Comparison of ENCODE assay signal across 8 cellular contexts in genomic region chr6:151390276-151391020, GRCh38. TPM values are rescaled to one million over a fixed set of nuclear protein-coding genes. Genes with fewer than 3 reads are reported as not detected.
DNase-seq lines count a peak whose midpoint lies in the region; ATAC-seq and TF ChIP-seq lines count a peak whose summit lies in the region.

No MANE protein-coding gene starts in this region.

- H3K27ac Mint-ChIP-seq in T-cell (peak overlapping the region; percentile 59 to 68), progenitor cell of endocrine pancreas (peak overlapping the region; percentile 45)

- H3K9me3 ChIP-seq in left ventricle myocardium inferior (replicated peaks): no peaks in the 10 kb centered on the region

- peaks cover 71% of the 10 kb centered on the region for H3K4me1 ChIP-seq in left ventricle myocardium inferior

- no peaks in the 10 kb centered on the region for H3K36me3 ChIP-seq in left ventricle myocardium inferior

- H3K4me1 Mint-ChIP-seq in T-cell (peaks cover 54 to 68% (median 63%) of the 10 kb centered on the region in 3 donors), progenitor cell of endocrine pancreas (ENCODE audit: low read depth) (peaks cover 32% of the 10 kb centered on the region)

- no peaks in the 10 kb centered on the region for H3K27me3 ChIP-seq in left ventricle myocardium inferior (ENCODE audit: low read depth)

- CTCF ChIA-PET in T-cell (lab: Charles Lee): interaction anchor here (0.5 to 1.2 kb wide), 7 partner anchors 10 to 1854 kb away, joined by 3 to 12 read pairs (median 3); no protein-coding TSS in a partner anchor

- POLR2A ChIA-PET in T-cell (lab: Charles Lee): interaction anchor here (0.7 to 1.9 kb wide), 5 partner anchors 11 to 920 kb away, joined by 3 to 28 read pairs (median 4); partner anchors contain the start of gene RMND1 (in 1 of the 2)

- H3K4me3 Mint-ChIP-seq in T-cell (peak overlapping the region; percentile 69 to 92 (median 73)), progenitor cell of endocrine pancreas (ENCODE audit: low read depth) (peak overlapping the region; percentile 68)

- H3K27me3 Mint-ChIP-seq in T-cell: no peaks in the 10 kb centered on the region
- no peaks in the 10 kb centered on the region for H3K27me3 Mint-ChIP-seq in progenitor cell of endocrine pancreas

- peaks cover 6% of the 10 kb centered on the region for H3K36me3 Mint-ChIP-seq in T-cell
- no peaks in the 10 kb centered on the region for H3K36me3 Mint-ChIP-seq in progenitor cell of endocrine pancreas (ENCODE audit: insufficient read depth)

- DNase-seq in GM13976 (ENCODE audit: low spot score) (peak; percentile 97), NCI-H146 (lab: John Stamatoyannopoulos, UW) (peak; percentile 100), T-cell (peak; percentile 96 to 100 (median 98)), amniotic stem cell (lab: John Stamatoyannopoulos, UW) (peak; percentile 95), left ventricle myocardium inferior (peak; percentile 98), progenitor cell of endocrine pancreas (ENCODE audit: low spot score, unreplicated experiment) (peak; percentile 96), ureter (ENCODE audit: low spot score) (peak; percentile 98)

- H3K4me3 ChIP-seq in left ventricle myocardium inferior: peak overlapping the region; percentile 96

- peak overlapping the region; percentile 100 for H3K27ac ChIP-seq in left ventricle myocardium inferior (replicated peaks)

- intact Hi-C loops in left ventricle myocardium inferior (cut with micrococcal nuclease): no loop called here

- ATAC-seq in HG02870 (IDR thresholded peaks at IDR 0.05; ENCODE audit: unreplicated experiment) (peak; percentile 71), T-cell (replicated peaks in 1 of 4) (peak; percentile 79 to 83 (median 80))

- TF ChIP-seq CTCF in GM13976 (IDR thresholded peaks at IDR 0.05; ENCODE audit: borderline replicate concordance, control extremely low read depth, extremely low read depth, insufficient read depth, missing control alignments) (no peak), left ventricle myocardium inferior (IDR thresholded peaks at IDR 0.05; ENCODE audit: borderline replicate concordance) (peak; percentile 10), progenitor cell of endocrine pancreas (IDR thresholded peaks at IDR 0.05; ENCODE audit: unreplicated experiment) (no peak)

- no peaks in the 10 kb centered on the region for H3K9me3 Mint-ChIP-seq in T-cell
- no peaks in the 10 kb centered on the region for H3K9me3 Mint-ChIP-seq in progenitor cell of endocrine pancreas (ENCODE audit: low read depth)

- in situ Hi-C loops in GM13976 (cut with MboI; ENCODE audit: low sequenced_read_pairs, unreplicated experiment): no loop called here

RNA-seq across cellular contexts. Expression of gene ZBTB2, which starts 0.9 kb away (rescaled TPM):
- total RNA-seq in T-cell (10 to 100 TPM; 16.1 to 28.3 (median 27.4) TPM), left ventricle myocardium inferior (4.6 TPM), progenitor cell of endocrine pancreas (14.4 and 15.2 TPM in 2 replicates), ureter (16.6 TPM)

Comparison
In these comparisons a context has a peak if more than half of its experiments do, and no peak if none do; other contexts are left out.
1. Peak in every context shown above with its lines: DNase-seq, ATAC-seq, H3K4me3 ChIP-seq and H3K27ac ChIP-seq.